Comparison of ENCODE assay signal across 8 cellular contexts in the genomic region with DNA sequence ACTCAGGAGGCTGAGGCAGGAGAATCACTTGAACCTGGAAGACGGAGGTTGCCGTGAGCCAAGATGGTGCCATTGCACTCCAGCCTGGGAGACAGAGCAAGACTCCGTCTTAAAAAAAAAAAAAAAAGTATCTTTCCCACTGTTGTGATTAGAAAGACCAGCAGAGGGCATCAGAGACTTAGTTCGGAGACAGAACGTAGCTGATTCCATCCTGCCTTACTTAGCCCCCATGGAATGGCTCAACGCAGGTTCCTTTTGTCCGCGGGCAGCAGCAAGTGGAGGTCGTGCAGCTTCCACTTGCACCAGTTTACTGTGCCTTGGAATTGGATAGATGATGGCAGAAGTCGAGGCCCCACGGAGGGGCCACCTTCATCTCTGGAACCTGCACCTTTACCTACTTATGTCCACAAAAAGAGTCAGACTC. TPM values are rescaled to one million over a fixed set of nuclear protein-coding genes. Genes with fewer than 3 reads are reported as not detected.
DNase-seq lines count a peak whose midpoint lies in the region; ATAC-seq and TF ChIP-seq lines count a peak whose summit lies in the region.

No MANE protein-coding gene starts in this region.

- WGBS in lung, 2 donors = 3% methylated on average over 11 of the region's 11 CpGs
- 5 to 6% methylated on average over 11 of the region's 11 CpGs for WGBS in upper lobe of left lung, 2 donors

- H3K4me3 Mint-ChIP-seq in T-helper 17 cell = no peak overlapping the region
- no peak overlapping the region for H3K4me3 Mint-ChIP-seq in effector memory CD8-positive, alpha-beta T cell

- H3K36me3 ChIP-seq in lung (ENCODE audit: control insufficient read depth in 2 of 2, insufficient read depth in 2 of 2, low read length in 2 of 2) = peaks cover 0 to 3% of the 10 kb centered on the region in 2 donors
- peaks cover 0 to 13% (median 5%) of the 10 kb centered on the region in 4 donors for H3K36me3 ChIP-seq in upper lobe of left lung

- CTCF ChIA-PET in AG04450 (lab: Charles Lee) = interaction anchor here (0.6 to 3.3 kb wide), 32 partner anchors 8 to 738 kb away, joined by 3 to 22 read pairs (median 4); a partner anchor contains a TSS

- peaks cover 2% of the 10 kb centered on the region for H3K4me1 Mint-ChIP-seq in T-helper 17 cell
- peaks cover 7% of the 10 kb centered on the region in 2 donors for H3K4me1 Mint-ChIP-seq in effector memory CD8-positive, alpha-beta T cell (ENCODE audit: low read depth in 2 of 2)

- H3K27me3 ChIP-seq in AG04450 (ENCODE audit: control insufficient read depth, insufficient read depth, low read length) = no peaks in the 10 kb centered on the region
- no peaks in the 10 kb centered on the region for H3K27me3 ChIP-seq in lung (ENCODE audit: control insufficient read depth, insufficient read depth)
- no peaks in the 10 kb centered on the region for H3K27me3 ChIP-seq in upper lobe of left lung

- no peak for TF ChIP-seq EP300 in upper lobe of left lung (IDR thresholded peaks at IDR 0.05)

- TF ChIP-seq CTCF in AG04450 (IDR thresholded peaks at IDR 0.05; ENCODE audit: low read depth, low read length) = peak; percentile 69
- TF ChIP-seq CTCF in GM12864 (IDR thresholded peaks at IDR 0.05; ENCODE audit: low read depth, low read length, missing control alignments) = peak; percentile 66
- TF ChIP-seq CTCF in lung (IDR thresholded peaks at IDR 0.05; ENCODE audit: control extremely low read depth, extremely low read depth) = peak; percentile 58
- peak; percentile 27 to 63 (median 58) for TF ChIP-seq CTCF in upper lobe of left lung (IDR thresholded peaks at IDR 0.05)

- no peaks in the 10 kb centered on the region for H3K4me1 ChIP-seq in lung (ENCODE audit: control insufficient read depth in 2 of 2, insufficient read depth in 2 of 2, low read length in 2 of 2)
- H3K4me1 ChIP-seq in upper lobe of left lung = peaks cover 0 to 27% (median 9%) of the 10 kb centered on the region in 4 donors

- H3K9me3 ChIP-seq in AG04450 (ENCODE audit: control insufficient read depth, insufficient read depth, low read length) (no peaks in the 10 kb centered on the region), T-helper 17 cell (ENCODE audit: control insufficient read depth, low read length, poor library complexity, severe bottlenecking) (no peaks in the 10 kb centered on the region), lung (ENCODE audit: control insufficient read depth in 2 of 2, insufficient read depth in 1 of 2, low read length in 1 of 2) (no peaks in the 10 kb centered on the region), upper lobe of left lung (no peaks in the 10 kb centered on the region)

- H3K4me3 ChIP-seq in AG04450 (ENCODE audit: low read depth, low read length) (no peak overlapping the region), GM12864 (ENCODE audit: low read depth, low read length) (no peak overlapping the region), lung (no peak overlapping the region), upper lobe of left lung (no peak overlapping the region)

- no peaks in the 10 kb centered on the region for H3K36me3 Mint-ChIP-seq in T-helper 17 cell (ENCODE audit: low read depth)
- peaks cover 30% of the 10 kb centered on the region for H3K36me3 Mint-ChIP-seq in effector memory CD8-positive, alpha-beta T cell (ENCODE audit: insufficient read depth)

- peak; percentile 71 for DNase-seq in AG04450 (ENCODE audit: low read depth, low spot score)
- DNase-seq in GM12864 (ENCODE audit: low read depth) = peak; percentile 50
- DNase-seq in NCI-H2029 treated with DMSO at 0.1 percent for 48 hours (lab: John Stamatoyannopoulos, UW) = peak; percentile 81
- DNase-seq in T-helper 17 cell = no peak
- DNase-seq in effector memory CD8-positive, alpha-beta T cell = peak; percentile 46 to 53 (median 51)
- DNase-seq in lung (ENCODE audit: low spot score) = no peak
- peak in 1 of 2 donors; percentile 44 for DNase-seq in upper lobe of left lung

- TF ChIP-seq POLR2A in upper lobe of left lung (IDR thresholded peaks at IDR 0.05) = no peak

- POLR2A ChIA-PET in AG04450 (lab: Yijun Ruan, JAX) = interaction anchor here (0.5 to 1.1 kb wide), 4 partner anchors 24 to 1582 kb away, joined by 3 to 5 read pairs (median 4); a partner anchor contains a TSS

- H3K27me3 Mint-ChIP-seq in T-helper 17 cell = no peaks in the 10 kb centered on the region
- no peaks in the 10 kb centered on the region for H3K27me3 Mint-ChIP-seq in effector memory CD8-positive, alpha-beta T cell

- H3K9me3 Mint-ChIP-seq in effector memory CD8-positive, alpha-beta T cell = no peaks in the 10 kb centered on the region

- peak; percentile 87 for ATAC-seq in T-helper 17 cell
- ATAC-seq in effector memory CD8-positive, alpha-beta T cell (replicated peaks) = peak; percentile 74
- peak; percentile 79 for ATAC-seq in lung (ENCODE audit: insufficient read depth, low FRiP score)
- ATAC-seq in upper lobe of left lung (ENCODE audit: low FRiP score in 2 of 2) = peak; percentile 83 to 85
- ATAC-seq in HG02610 (IDR thresholded peaks at IDR 0.05; ENCODE audit: unreplicated experiment) = no peak

- peak overlapping the region; percentile 27 for H3K27ac Mint-ChIP-seq in T-helper 17 cell
- H3K27ac Mint-ChIP-seq in effector memory CD8-positive, alpha-beta T cell = no peak overlapping the region

- H3K27ac ChIP-seq in AG04450 (ENCODE audit: low read depth, low read length) (no peak overlapping the region), lung (ENCODE audit: low read depth in 1 of 2, low read length in 1 of 2) (peak overlapping the region in 1 of 2 donors; percentile 79), upper lobe of left lung (no peak overlapping the region)

RNA-seq across cellular contexts. Expression of a gene that starts 8.1 kb away (rescaled TPM):
- polyA plus RNA-seq in AG04450 (2011; rRNA removed) = 7.4 and 7.5 TPM in 2 replicates
- polyA minus RNA-seq in AG04450 (2011; rRNA and poly(A)+ RNA removed) = 5.3 and 5.7 TPM in 2 replicates
- 10 to 100 TPM; 17.1 to 21.0 TPM for total RNA-seq in T-helper 17 cell
- total RNA-seq in lung = 10 to 100 TPM; 17.7 to 20.4 TPM
- polyA plus RNA-seq in lung = 10 to 100 TPM; 15.6 to 16.8 TPM
- total RNA-seq in upper lobe of left lung = 10 to 100 TPM; 20.2 to 46.1 (median 32.7) TPM

RNA-seq across cellular contexts. Expression of a gene that starts 8.2 kb away (rescaled TPM):
- 35.1 and 56.5 TPM in 2 replicates for polyA plus RNA-seq in AG04450 (2011; rRNA removed)
- polyA minus RNA-seq in AG04450 (2011; rRNA and poly(A)+ RNA removed) = 28.3 and 36.3 TPM in 2 replicates
- total RNA-seq in T-helper 17 cell = 10 to 100 TPM; 19.5 to 19.8 TPM
- total RNA-seq in lung = 10 to 100 TPM; 54.7 to 73.9 TPM
- polyA plus RNA-seq in lung = 10 to 100 TPM; 60.9 to 77.8 TPM
- 10 to 100 TPM; 18.9 to 56.6 (median 49.5) TPM for total RNA-seq in upper lobe of left lung

RNA-seq across cellular contexts. Expression of a gene that starts 24.2 kb away (rescaled TPM):
- 41.6 and 63.5 TPM in 2 replicates for polyA plus RNA-seq in AG04450 (2011; rRNA removed)
- polyA minus RNA-seq in AG04450 (2011; rRNA and poly(A)+ RNA removed) = 120 and 164 TPM in 2 replicates
- total RNA-seq in T-helper 17 cell = 10 to 100 TPM; 93.9 to 94.0 TPM
- total RNA-seq in lung = 100 to 1,000 TPM; 112 to 116 TPM
- polyA plus RNA-seq in lung = 10 to 100 TPM; 52.3 to 69.9 TPM
- total RNA-seq in upper lobe of left lung = 100 to 1,000 TPM in 3 of 6 donors, 10 to 100 TPM in 3; 82.8 to 245 (median 108) TPM

Comparison
In these comparisons a context has a peak if more than half of its experiments do, and no peak if none do; other contexts are left out.
1. DNase-seq: peak in AG04450 (single experiment), GM12864 (single experiment), NCI-H2029 treated with DMSO at 0.1 percent for 48 hours (single experiment) and effector memory CD8-positive, alpha-beta T cell (3 of 3); none in T-helper 17 cell (0 of 3) and lung (single experiment).
2. Peak in every context shown above with its lines, with median percentiles within 50 percentile points of each other: CTCF ChIP-seq.